In genomic region chr1:224113918-224114786, GRCh38 we compare ENCODE assay signal across 1 cellular context.
A peak's percentile ranks its signal among the peaks of the same experiment; 100 is the strongest.
TF ChIP-seq lines count a peak whose summit lies in the region.

Gene FBXO28, plus strand, starts transcription at chr1:224114111. Its CDS starts 19 bp downstream, at chr1:224114130.

TF ChIP-seq in GM12878, 131 proteins besides CTCF, POLR2A, EP300 and RAD21 (continued from another document and continues in another):
- no peak for TF ChIP-seq BCLAF1 (IDR thresholded peaks at IDR 0.05)
- no peak for TF ChIP-seq ZNF622 (IDR thresholded peaks at IDR 0.05)
- TF ChIP-seq CEBPB (IDR thresholded peaks at IDR 0.05; ENCODE audit: borderline replicate concordance in 1 of 2, low read depth in 2 of 2, low read length in 2 of 2) = no peak
- no peak for TF ChIP-seq SMC3 (IDR thresholded peaks at IDR 0.05; ENCODE audit: borderline replicate concordance, low read length)
- no peak for TF ChIP-seq NFIC (IDR thresholded peaks at IDR 0.05; ENCODE audit: low read depth, low read length)
- TF ChIP-seq SPI1 (IDR thresholded peaks at IDR 0.05; ENCODE audit: borderline replicate concordance, insufficient read depth, low read depth, low read length) = peak; percentile 68; the same call in 1 of the 2 replicates
- TF ChIP-seq SREBF1 (IDR thresholded peaks at IDR 0.05; ENCODE audit: low read length) = no peak; the same call in 1 of the 2 replicates
- TF ChIP-seq JUNB (IDR thresholded peaks at IDR 0.05) = no peak
- TF ChIP-seq GATAD2B (conservative IDR thresholded peaks at IDR 0.05; ENCODE audit: low read depth) = peak; percentile 61; the same call in 1 of the 2 replicates
- TF ChIP-seq EZH2 (IDR thresholded peaks at IDR 0.05; ENCODE audit: borderline replicate concordance, control insufficient read depth, low read depth, low read length) = no peak
- TF ChIP-seq CREM (IDR thresholded peaks at IDR 0.05; ENCODE audit: low read depth) = peak; percentile 97
- no peak for TF ChIP-seq ELK1 (IDR thresholded peaks at IDR 0.05; ENCODE audit: low read depth, low read length)
- TF ChIP-seq CUX1 (IDR thresholded peaks at IDR 0.05; ENCODE audit: insufficient replicate concordance, low read depth, low read length) = no peak
- peak; percentile 23 for TF ChIP-seq E2F8 (IDR thresholded peaks at IDR 0.05; ENCODE audit: low read depth, partially characterized antibody)
- TF ChIP-seq TARDBP (IDR thresholded peaks at IDR 0.05; ENCODE audit: borderline replicate concordance) = no peak
- no peak for TF ChIP-seq USF2 (IDR thresholded peaks at IDR 0.05; ENCODE audit: borderline replicate concordance, low read depth, low read length)
- TF ChIP-seq MYB (IDR thresholded peaks at IDR 0.05; ENCODE audit: borderline replicate concordance, low read depth, low read length) = no peak
- no peak for TF ChIP-seq STAT1 (conservative IDR thresholded peaks at IDR 0.05)
- TF ChIP-seq ATF7 (IDR thresholded peaks at IDR 0.05; ENCODE audit: low read depth) = no peak
- TF ChIP-seq SREBF2 (IDR thresholded peaks at IDR 0.05; ENCODE audit: low read length) = no peak
- TF ChIP-seq SKIL (IDR thresholded peaks at IDR 0.05; ENCODE audit: low read depth, poor library complexity, severe bottlenecking) = no peak
- TF ChIP-seq PAX8 (IDR thresholded peaks at IDR 0.05) = no peak
- TF ChIP-seq MTA3 (IDR thresholded peaks at IDR 0.05; ENCODE audit: borderline replicate concordance, low read length) = no peak
- peak; percentile 17 for TF ChIP-seq BCL3 (IDR thresholded peaks at IDR 0.05; ENCODE audit: borderline replicate concordance, insufficient read depth, low read depth, low read length, poor library complexity, severe bottlenecking)
- TF ChIP-seq MXI1 (IDR thresholded peaks at IDR 0.05; ENCODE audit: low read depth, low read length) = peak; percentile 74
- TF ChIP-seq NRF1 (conservative IDR thresholded peaks at IDR 0.05; ENCODE audit: low read depth, low read length) = no peak
- peak; percentile 90 for TF ChIP-seq RELB (IDR thresholded peaks at IDR 0.05; ENCODE audit: low read depth)
- no peak for TF ChIP-seq USF1 (IDR thresholded peaks at IDR 0.05; ENCODE audit: borderline replicate concordance, extremely low read length, insufficient read depth, low read depth, low read length)
- TF ChIP-seq MAX (IDR thresholded peaks at IDR 0.05; ENCODE audit: low read depth, low read length) = no peak
- no peak for TF ChIP-seq E2F4 (IDR thresholded peaks at IDR 0.05; ENCODE audit: low read depth, low read length)
- TF ChIP-seq IRF3 (IDR thresholded peaks at IDR 0.05) = no peak
- no peak for TF ChIP-seq ZNF274 (IDR thresholded peaks at IDR 0.05; ENCODE audit: insufficient read depth, insufficient read length)
- peak; percentile 94 for TF ChIP-seq POLR2AphosphoS5 (IDR thresholded peaks at IDR 0.05; ENCODE audit: low read length)
- TF ChIP-seq MTA2 (IDR thresholded peaks at IDR 0.05; ENCODE audit: low read depth) = no peak
- TF ChIP-seq IRF4 (IDR thresholded peaks at IDR 0.05; ENCODE audit: low read depth, low read length) = peak; percentile 68; the same call in 1 of the 2 replicates
